Comparison of ENCODE assay signal across 2 cellular contexts in genomic region chr4:74108457-74109115, GRCh38.
A peak's percentile ranks its signal among the peaks of the same experiment; 100 is the strongest.
TF ChIP-seq lines count a peak whose summit lies in the region.

No MANE protein-coding gene starts in this region.

TF ChIP-seq in IMR-90, 13 proteins besides CTCF, POLR2A, EP300 and RAD21:
- TF ChIP-seq BHLHE40 (IDR thresholded peaks at IDR 0.05; ENCODE audit: low read depth, low read length) (no peak), FOS (IDR thresholded peaks at IDR 0.05; ENCODE audit: low read depth, low read length) (no peak), MAFK (IDR thresholded peaks at IDR 0.05; ENCODE audit: low read depth, low read length) (peak; percentile 94)

TF ChIP-seq in WTC11, 78 proteins besides CTCF, POLR2A, EP300 and RAD21:
- no peak for TF ChIP-seq ZNF121 (CRISPR knock-in tag; IDR thresholded peaks at IDR 0.05)
- TF ChIP-seq OVOL2 (CRISPR knock-in tag; IDR thresholded peaks at IDR 0.05; ENCODE audit: borderline replicate concordance), result no peak
- no peak for TF ChIP-seq ARID4B (CRISPR knock-in tag; IDR thresholded peaks at IDR 0.05; ENCODE audit: borderline replicate concordance)
- TF ChIP-seq CDX4 (CRISPR knock-in tag; IDR thresholded peaks at IDR 0.05; ENCODE audit: borderline replicate concordance), result no peak
- TF ChIP-seq NR3C1 (CRISPR knock-in tag; conservative IDR thresholded peaks at IDR 0.05; ENCODE audit: low read depth), result no peak
- no peak for TF ChIP-seq KAT7 (CRISPR knock-in tag; IDR thresholded peaks at IDR 0.05; ENCODE audit: borderline replicate concordance)
- no peak for TF ChIP-seq GRHL2 (CRISPR knock-in tag; IDR thresholded peaks at IDR 0.05; ENCODE audit: insufficient replicate concordance, severe bottlenecking)
